Comparison of ENCODE assay signal across 20 cellular contexts in genomic region chr1:51463561-51463960, GRCh38. TPM values are rescaled to one million over a fixed set of nuclear protein-coding genes. Genes with fewer than 3 reads are reported as not detected.
DNase-seq lines count a peak whose midpoint lies in the region; ATAC-seq, FAIRE-seq and TF ChIP-seq lines count a peak whose summit lies in the region.
"Had no signal": no experiment of that assay in that cellular context is flagged by ENCODE, and none has a peak within 500 bp of the region (broad histone marks: within the 10 kb centered on the region; RNA-seq: fewer than 3 reads in every experiment).

No MANE protein-coding gene starts in this region.

- no peaks in the 10 kb centered on the region for H3K9me3 ChIP-seq in mucosa of descending colon
- no peaks in the 10 kb centered on the region for H3K9me3 ChIP-seq in CD4-positive, alpha-beta memory T cell (ENCODE audit: control insufficient read depth in 1 of 2, low read length in 2 of 2)
- H3K9me3 ChIP-seq: SJCRH30 had no signal

- H3K36me3 Mint-ChIP-seq in activated T-cell treated with anti-CD3 and anti-CD28 coated beads, Interleukin-2, amount 50 U/mL, for 24 hours (ENCODE audit: low read depth) = peaks cover 70% of the 10 kb centered on the region
- peaks cover 47 to 52% of the 10 kb centered on the region in 2 donors for H3K36me3 Mint-ChIP-seq in CD4-positive, alpha-beta memory T cell

- no peak overlapping the region for H3K27ac Mint-ChIP-seq in activated T-cell treated with anti-CD3 and anti-CD28 coated beads, Interleukin-2, amount 50 U/mL, for 24 hours
- no peak overlapping the region for H3K27ac Mint-ChIP-seq in CD4-positive, alpha-beta memory T cell
- H3K27ac Mint-ChIP-seq: IgD-negative memory B cell had no signal

- DNase-seq in RCC 7860 (ENCODE audit: low spot score) (no peak), iris pigment epithelial cell (ENCODE audit: low read depth) (peak; percentile 26), mucosa of descending colon (no peak), C1 segment of cervical spinal cord (lab: John Stamatoyannopoulos, UW) (no peak), GM12892 (ENCODE audit: insufficient read length) (no peak)
- no peak for DNase-seq in activated T-cell treated with anti-CD3 and anti-CD28 coated beads, Interleukin-2, amount 50 U/mL, for 24 hours
- no peak for DNase-seq in CD4-positive, alpha-beta memory T cell
- DNase-seq: AML-193, DMS79 treated with DMSO at 0.1 percent for 48 hours, GM23248, MM.1S, NCI-H1092, NCI-H2081, NCI-H2171 treated with DMSO at 0.1 percent for 48 hours, NCI-H446 treated with DMSO at 0.1 percent for 48 hours, SJCRH30 had no signal

- H3K36me3 ChIP-seq in mucosa of descending colon (ENCODE audit: low read depth) = no peaks in the 10 kb centered on the region
- H3K36me3 ChIP-seq in CD4-positive, alpha-beta memory T cell (ENCODE audit: insufficient read depth, low read length) = peaks cover 21% of the 10 kb centered on the region

- no peak overlapping the region for H3K4me3 ChIP-seq in mucosa of descending colon
- no peak overlapping the region for H3K4me3 ChIP-seq in CD4-positive, alpha-beta memory T cell (ENCODE audit: low read length in 2 of 2)
- H3K4me3 ChIP-seq: GM23248, HAP-1, SJCRH30 had no signal

- TF ChIP-seq CTCF in mucosa of descending colon (IDR thresholded peaks at IDR 0.05) = no peak

- intact Hi-C loops in mucosa of descending colon (cut with DNase I, micrococcal nuclease) = no loop called here
- intact Hi-C loops in CD4-positive, alpha-beta memory T cell (cut with micrococcal nuclease) = no loop called here

- no peaks in the 10 kb centered on the region for H3K27me3 ChIP-seq in CD4-positive, alpha-beta memory T cell (ENCODE audit: insufficient read depth, low read length)
- H3K27me3 ChIP-seq: SJCRH30 had no signal

- ATAC-seq in mucosa of descending colon = peak; percentile 57

- no peaks in the 10 kb centered on the region for H3K4me1 Mint-ChIP-seq in activated T-cell treated with anti-CD3 and anti-CD28 coated beads, Interleukin-2, amount 50 U/mL, for 24 hours (ENCODE audit: low read depth)
- peaks cover 0 to 4% (median 4%) of the 10 kb centered on the region in 4 donors for H3K4me1 Mint-ChIP-seq in CD4-positive, alpha-beta memory T cell
- H3K4me1 Mint-ChIP-seq: CD14-positive monocyte had no signal

- no peaks in the 10 kb centered on the region for H3K4me1 ChIP-seq in mucosa of descending colon (ENCODE audit: low read depth)
- no peaks in the 10 kb centered on the region for H3K4me1 ChIP-seq in CD4-positive, alpha-beta memory T cell (ENCODE audit: insufficient read depth, low read length)
- H3K4me1 ChIP-seq: SJCRH30 had no signal

- FAIRE-seq in RCC 7860 (lab: Jason Lieb, UNC) (peak; percentile 14), GM12892 (lab: Jason Lieb, UNC) (no peak)

- H3K4me3 Mint-ChIP-seq in activated T-cell treated with anti-CD3 and anti-CD28 coated beads, Interleukin-2, amount 50 U/mL, for 24 hours = no peak overlapping the region
- no peak overlapping the region for H3K4me3 Mint-ChIP-seq in CD4-positive, alpha-beta memory T cell
- H3K4me3 Mint-ChIP-seq: CD14-positive monocyte, IgD-negative memory B cell had no signal

- POLR2A ChIA-PET in CD4-positive, alpha-beta memory T cell (lab: Charles Lee; ENCODE audit: partially characterized antibody) = interaction anchor here (0.9 kb wide), 1 partner anchor 19 kb away, joined by 4 read pairs; no protein-coding TSS in a partner anchor

- CTCF ChIA-PET in CD4-positive, alpha-beta memory T cell (lab: Charles Lee; ENCODE audit: partially characterized antibody) = no interaction called here

- H3K27me3 Mint-ChIP-seq in activated T-cell treated with anti-CD3 and anti-CD28 coated beads, Interleukin-2, amount 50 U/mL, for 24 hours = no peaks in the 10 kb centered on the region
- no peaks in the 10 kb centered on the region for H3K27me3 Mint-ChIP-seq in CD4-positive, alpha-beta memory T cell
- H3K27me3 Mint-ChIP-seq: IgD-negative memory B cell had no signal

- no peak for TF ChIP-seq POLR2A in GM12892 (IDR thresholded peaks at IDR 0.05; ENCODE audit: low read depth, low read length)

- H3K9me3 Mint-ChIP-seq in activated T-cell treated with anti-CD3 and anti-CD28 coated beads, Interleukin-2, amount 50 U/mL, for 24 hours = no peaks in the 10 kb centered on the region
- no peaks in the 10 kb centered on the region for H3K9me3 Mint-ChIP-seq in CD4-positive, alpha-beta memory T cell
- H3K9me3 Mint-ChIP-seq: IgD-negative memory B cell had no signal

- H3K27ac ChIP-seq in CD4-positive, alpha-beta memory T cell (ENCODE audit: low read depth, low read length) = no peak overlapping the region
- H3K27ac ChIP-seq: GM23248, HL-60, SJCRH30 had no signal

RNA-seq across cellular contexts. Expression of gene EPS15, which starts 55.5 kb away (rescaled TPM):
- 10 to 100 TPM; 50.0 to 85.5 (median 54.0) TPM for total RNA-seq in mucosa of descending colon
- 10 to 100 TPM; 91.5 to 92.3 TPM for total RNA-seq in CD4-positive, alpha-beta memory T cell
- 10 to 100 TPM; 39.2 to 63.7 TPM for polyA plus RNA-seq in CD4-positive, alpha-beta memory T cell
- polyA plus RNA-seq in GM12892 (2012; ENCODE audit: missing spikeins) = 66.5 TPM
